In the genomic region with DNA sequence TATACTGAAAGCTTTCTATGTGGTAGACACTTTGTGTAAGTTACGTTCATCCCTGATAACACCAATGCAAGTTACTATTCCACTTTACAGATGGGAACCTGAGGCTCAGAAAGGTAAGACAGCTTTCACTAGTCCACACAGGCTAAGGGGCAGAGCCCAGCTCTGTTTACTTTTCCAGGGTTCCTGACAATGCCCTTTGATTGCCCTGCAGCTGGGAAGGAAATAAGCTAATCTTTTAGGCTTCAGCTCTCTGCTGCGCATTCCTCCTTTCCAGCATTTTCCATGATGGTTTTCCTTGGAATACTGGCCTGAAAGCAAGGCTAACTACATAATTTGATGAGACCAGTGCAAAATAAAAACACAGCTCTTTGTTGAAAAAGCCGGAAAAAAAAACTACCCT, we compare ENCODE assay signal across 17 cellular contexts.
A peak's percentile ranks its signal among the peaks of the same experiment; 100 is the strongest.
DNase-seq lines count a peak whose midpoint lies in the region; ATAC-seq and TF ChIP-seq lines count a peak whose summit lies in the region.
"Had no signal": no experiment of that assay in that cellular context is flagged by ENCODE, and none has a peak within 500 bp of the region (broad histone marks: within the 10 kb centered on the region; RNA-seq: fewer than 3 reads in every experiment).

No MANE protein-coding gene starts in this region.

- no peaks in the 10 kb centered on the region for H3K36me3 Mint-ChIP-seq in WTC11
- H3K36me3 Mint-ChIP-seq: IgD-negative memory B cell had no signal

- H3K9me3 ChIP-seq in lower lobe of right lung: no peaks in the 10 kb centered on the region
- H3K9me3 ChIP-seq: Peyer's patch, SJSA1 had no signal

- H3K4me1 ChIP-seq in lower lobe of right lung: peaks cover 6% of the 10 kb centered on the region
- H3K4me1 ChIP-seq: SJSA1 had no signal

- no peak overlapping the region for H3K4me3 Mint-ChIP-seq in WTC11
- H3K4me3 Mint-ChIP-seq: CD4-positive, alpha-beta T cell; IgD-negative memory B cell had no signal

- CTCF ChIA-PET in WTC11 (lab: Charles Lee): no interaction called here

- no peak overlapping the region for H3K4me3 ChIP-seq in lower lobe of right lung
- H3K4me3 ChIP-seq: GM23248, Peyer's patch, SJSA1 had no signal

- H3K36me3 ChIP-seq in lower lobe of right lung: no peaks in the 10 kb centered on the region
- H3K36me3 ChIP-seq: Peyer's patch, SJSA1 had no signal

- H3K27me3 ChIP-seq in lower lobe of right lung (ENCODE audit: low read depth): no peaks in the 10 kb centered on the region
- H3K27me3 ChIP-seq: Peyer's patch, SJSA1 had no signal

- H3K4me1 Mint-ChIP-seq in WTC11: peaks cover 16% of the 10 kb centered on the region

- ATAC-seq in WTC11 (peak; percentile 89), lower lobe of right lung (no peak), GM21447 (IDR thresholded peaks at IDR 0.05; ENCODE audit: unreplicated experiment) (no peak)

- DNase-seq in NCI-H748 (lab: John Stamatoyannopoulos, UW; ENCODE audit: unreplicated experiment): peak; percentile 57
- no peak for DNase-seq in NCI-H748 treated with DMSO at 0.1 percent for 48 hours (lab: John Stamatoyannopoulos, UW)
- no peak for DNase-seq in WTC11 (ENCODE audit: low spot score)
- peak; percentile 20 for DNase-seq in iPS-NIHi7 (ENCODE audit: extremely low spot score)
- no peak for DNase-seq in NCI-H1694 treated with DMSO at 0.1 percent for 48 hours (lab: John Stamatoyannopoulos, UW)
- DNase-seq in lower lobe of right lung: no peak
- DNase-seq: CD4-positive, alpha-beta T cell; GF-D8; GM23248; HCEC 1CT; Karpas-422; NCI-H146; NK-92 treated with Interleukin-12 subunit alpha and Interleukin-12 subunit beta, amount 100 ng/mL, for 24 hours; Peyer's patch had no signal

- no peak overlapping the region for H3K27ac ChIP-seq in lower lobe of right lung
- H3K27ac ChIP-seq: GM23248, Peyer's patch, SJSA1 had no signal

- no peaks in the 10 kb centered on the region; the same call in 1 of the 2 replicates for H3K27me3 Mint-ChIP-seq in WTC11 (ENCODE audit: low read depth)
- H3K27me3 Mint-ChIP-seq: CD4-positive, alpha-beta T cell; IgD-negative memory B cell had no signal

- intact Hi-C loops in lower lobe of right lung (cut with DNase I): no loop called here

- POLR2A ChIA-PET in WTC11 (lab: Charles Lee): no interaction called here

- no peak for TF ChIP-seq CTCF in WTC11 (IDR thresholded peaks at IDR 0.05)
- no peak for TF ChIP-seq CTCF in lower lobe of right lung (IDR thresholded peaks at IDR 0.05)

- no peak overlapping the region for H3K27ac Mint-ChIP-seq in WTC11
- H3K27ac Mint-ChIP-seq: IgD-negative memory B cell had no signal

- no peaks in the 10 kb centered on the region for H3K9me3 Mint-ChIP-seq in WTC11
- H3K9me3 Mint-ChIP-seq: CD4-positive, alpha-beta T cell; IgD-negative memory B cell had no signal

TF ChIP-seq in WTC11, 78 proteins besides CTCF, POLR2A, EP300 and RAD21:
- TF ChIP-seq, protein P1, sequence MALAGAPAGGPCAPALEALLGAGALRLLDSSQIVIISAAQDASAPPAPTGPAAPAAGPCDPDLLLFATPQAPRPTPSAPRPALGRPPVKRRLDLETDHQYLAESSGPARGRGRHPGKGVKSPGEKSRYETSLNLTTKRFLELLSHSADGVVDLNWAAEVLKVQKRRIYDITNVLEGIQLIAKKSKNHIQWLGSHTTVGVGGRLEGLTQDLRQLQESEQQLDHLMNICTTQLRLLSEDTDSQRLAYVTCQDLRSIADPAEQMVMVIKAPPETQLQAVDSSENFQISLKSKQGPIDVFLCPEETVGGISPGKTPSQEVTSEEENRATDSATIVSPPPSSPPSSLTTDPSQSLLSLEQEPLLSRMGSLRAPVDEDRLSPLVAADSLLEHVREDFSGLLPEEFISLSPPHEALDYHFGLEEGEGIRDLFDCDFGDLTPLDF (CRISPR knock-in tag; IDR thresholded peaks at IDR 0.05): no peak
- TF ChIP-seq CBFB (CRISPR knock-in tag; IDR thresholded peaks at IDR 0.05; ENCODE audit: low read depth): no peak
- TF ChIP-seq, protein P2, sequence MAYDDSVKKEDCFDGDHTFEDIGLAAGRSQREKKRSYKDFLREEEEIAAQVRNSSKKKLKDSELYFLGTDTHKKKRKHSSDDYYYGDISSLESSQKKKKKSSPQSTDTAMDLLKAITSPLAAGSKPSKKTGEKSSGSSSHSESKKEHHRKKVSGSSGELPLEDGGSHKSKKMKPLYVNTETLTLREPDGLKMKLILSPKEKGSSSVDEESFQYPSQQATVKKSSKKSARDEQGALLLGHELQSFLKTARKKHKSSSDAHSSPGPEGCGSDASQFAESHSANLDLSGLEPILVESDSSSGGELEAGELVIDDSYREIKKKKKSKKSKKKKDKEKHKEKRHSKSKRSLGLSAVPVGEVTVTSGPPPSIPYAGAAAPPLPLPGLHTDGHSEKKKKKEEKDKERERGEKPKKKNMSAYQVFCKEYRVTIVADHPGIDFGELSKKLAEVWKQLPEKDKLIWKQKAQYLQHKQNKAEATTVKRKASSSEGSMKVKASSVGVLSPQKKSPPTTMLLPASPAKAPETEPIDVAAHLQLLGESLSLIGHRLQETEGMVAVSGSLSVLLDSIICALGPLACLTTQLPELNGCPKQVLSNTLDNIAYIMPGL (CRISPR knock-in tag; IDR thresholded peaks at IDR 0.05): no peak
- TF ChIP-seq EMX1 (CRISPR knock-in tag; IDR thresholded peaks at IDR 0.05): no peak
- TF ChIP-seq, protein P3, sequence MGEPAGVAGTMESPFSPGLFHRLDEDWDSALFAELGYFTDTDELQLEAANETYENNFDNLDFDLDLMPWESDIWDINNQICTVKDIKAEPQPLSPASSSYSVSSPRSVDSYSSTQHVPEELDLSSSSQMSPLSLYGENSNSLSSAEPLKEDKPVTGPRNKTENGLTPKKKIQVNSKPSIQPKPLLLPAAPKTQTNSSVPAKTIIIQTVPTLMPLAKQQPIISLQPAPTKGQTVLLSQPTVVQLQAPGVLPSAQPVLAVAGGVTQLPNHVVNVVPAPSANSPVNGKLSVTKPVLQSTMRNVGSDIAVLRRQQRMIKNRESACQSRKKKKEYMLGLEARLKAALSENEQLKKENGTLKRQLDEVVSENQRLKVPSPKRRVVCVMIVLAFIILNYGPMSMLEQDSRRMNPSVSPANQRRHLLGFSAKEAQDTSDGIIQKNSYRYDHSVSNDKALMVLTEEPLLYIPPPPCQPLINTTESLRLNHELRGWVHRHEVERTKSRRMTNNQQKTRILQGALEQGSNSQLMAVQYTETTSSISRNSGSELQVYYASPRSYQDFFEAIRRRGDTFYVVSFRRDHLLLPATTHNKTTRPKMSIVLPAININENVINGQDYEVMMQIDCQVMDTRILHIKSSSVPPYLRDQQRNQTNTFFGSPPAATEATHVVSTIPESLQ (CRISPR knock-in tag; IDR thresholded peaks at IDR 0.05): no peak
- TF ChIP-seq, protein P4, sequence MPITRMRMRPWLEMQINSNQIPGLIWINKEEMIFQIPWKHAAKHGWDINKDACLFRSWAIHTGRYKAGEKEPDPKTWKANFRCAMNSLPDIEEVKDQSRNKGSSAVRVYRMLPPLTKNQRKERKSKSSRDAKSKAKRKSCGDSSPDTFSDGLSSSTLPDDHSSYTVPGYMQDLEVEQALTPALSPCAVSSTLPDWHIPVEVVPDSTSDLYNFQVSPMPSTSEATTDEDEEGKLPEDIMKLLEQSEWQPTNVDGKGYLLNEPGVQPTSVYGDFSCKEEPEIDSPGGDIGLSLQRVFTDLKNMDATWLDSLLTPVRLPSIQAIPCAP (CRISPR knock-in tag; IDR thresholded peaks at IDR 0.05): no peak
- no peak for TF ChIP-seq SP1 (CRISPR knock-in tag; conservative IDR thresholded peaks at IDR 0.05)

Comparison
In these comparisons a context has a peak if more than half of its experiments do, and no peak if none do; other contexts are left out.
1. DNase-seq: peak in NCI-H748 (single experiment) and iPS-NIHi7 (single experiment); none in NCI-H748 treated with DMSO at 0.1 percent for 48 hours (single experiment), WTC11 (single experiment), NCI-H1694 treated with DMSO at 0.1 percent for 48 hours (single experiment) and lower lobe of right lung (single experiment).